ENCODE assay signal across 1 cellular context in the genomic region with DNA sequence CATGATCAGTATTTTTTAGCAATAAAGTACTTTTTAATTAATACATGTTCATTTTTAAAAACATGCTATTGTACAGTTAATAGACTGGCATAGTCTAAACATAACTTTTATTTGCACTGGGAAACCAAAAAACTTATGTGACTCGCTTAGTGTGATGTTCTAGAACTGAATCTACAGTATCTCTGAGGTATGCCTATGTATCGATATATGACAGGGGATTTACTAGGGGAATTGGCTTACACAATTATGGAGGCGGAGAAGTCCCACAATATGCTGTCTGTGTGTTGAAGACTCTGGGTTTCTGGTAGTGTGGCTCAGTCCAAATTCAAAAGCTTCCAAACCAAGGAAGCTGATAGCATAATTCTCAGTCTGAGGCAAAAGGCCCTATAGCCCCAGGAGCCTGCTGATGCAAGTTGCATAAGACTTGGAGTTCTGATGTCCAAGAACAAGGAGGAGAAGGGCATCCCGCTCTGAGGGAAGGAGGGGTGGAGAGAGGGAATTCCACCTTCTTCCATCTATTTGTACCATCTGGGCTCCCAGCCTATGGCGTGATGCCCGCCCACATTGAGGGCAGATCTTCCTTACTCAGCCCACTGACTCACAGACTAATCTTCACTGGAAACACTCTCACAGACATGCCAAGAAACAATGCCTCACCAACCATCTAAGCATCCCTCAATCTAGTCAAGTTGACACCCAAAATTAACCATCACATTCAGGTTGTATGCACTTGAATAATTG.
TF ChIP-seq lines count a peak whose summit lies in the region.

No MANE protein-coding gene starts in this region.

TF ChIP-seq in HepG2, 621 proteins besides CTCF, POLR2A, EP300 and RAD21 (continued from another document):
- TF ChIP-seq ZNF512B (CRISPR knock-in tag; IDR thresholded peaks at IDR 0.05; ENCODE audit: borderline replicate concordance): no peak
- TF ChIP-seq FOXJ3 (CRISPR knock-in tag; IDR thresholded peaks at IDR 0.05; ENCODE audit: borderline replicate concordance): no peak
